In genomic region chr9:81445331-81445921, GRCh38 we compare ENCODE assay signal across 25 cellular contexts.
"Had no signal": no experiment of that assay in that cellular context is flagged by ENCODE, and none has a peak within 500 bp of the region (broad histone marks: within the 10 kb centered on the region; RNA-seq: fewer than 3 reads in every experiment).

No MANE protein-coding gene starts in this region.

- H3K9me3 ChIP-seq: ovary had no signal

- H3K27ac ChIP-seq: dorsolateral prefrontal cortex, epithelial cell of prostate, gastrocnemius medialis, ovary, psoas muscle, skin epidermis, spleen, thoracic aorta, tibial nerve, upper lobe of left lung had no signal

- H3K4me1 ChIP-seq: gastrocnemius medialis, psoas muscle, spleen, tibial nerve, upper lobe of left lung had no signal

- ATAC-seq: esophagus mucosa; gastrocnemius medialis; left lobe of liver; natural killer cell; psoas muscle; right cardiac atrium; stimulated activated naive B cell treated with anti-CD40 and anti-IgM and Interleukin-4, amounts not matched to agents 10 μg/mL and 1 μg/mL and 100 μg/mL, for 72 hours had no signal

- DNase-seq: dorsolateral prefrontal cortex; effector CD4-positive, alpha-beta T cell; endodermal cell; foreskin fibroblast; gastrocnemius medialis; head of caudate nucleus; natural killer cell; occipital lobe; ovary; posterior cingulate gyrus; psoas muscle; right cardiac atrium; spleen; stimulated activated CD4-positive, alpha-beta T cell treated with anti-CD3 and anti-CD28 coated beads, Interleukin-4, amount 100 ng/mL, for 4 hours; stimulated activated naive B cell treated with anti-CD40 and anti-IgM and Interleukin-4, amounts not matched to agents 10 μg/mL and 1 μg/mL and 100 μg/mL, for 72 hours; upper lobe of left lung had no signal

- H3K4me3 ChIP-seq: dorsolateral prefrontal cortex, gastrocnemius medialis, lung, ovary, psoas muscle, skin epidermis, spleen, thoracic aorta, tibial nerve, upper lobe of left lung had no signal

- FAIRE-seq: keratinocyte, urothelium cell line had no signal

- H3K36me3 ChIP-seq: gastrocnemius medialis, ovary, spleen, thoracic aorta, tibial nerve, upper lobe of left lung had no signal

- H3K27me3 ChIP-seq: dorsolateral prefrontal cortex, gastrocnemius medialis, ovary, spleen, tibial nerve, upper lobe of left lung had no signal
